Comparison of ENCODE assay signal across 9 cellular contexts in genomic region chr1:23555949-23556640, GRCh38. TPM values are rescaled to one million over a fixed set of nuclear protein-coding genes. Genes with fewer than 3 reads are reported as not detected.
DNase-seq lines count a peak whose midpoint lies in the region; ATAC-seq and TF ChIP-seq lines count a peak whose summit lies in the region.
"Had no signal": no experiment of that assay in that cellular context is flagged by ENCODE, and none has a peak within 500 bp of the region (broad histone marks: within the 10 kb centered on the region; RNA-seq: fewer than 3 reads in every experiment).

No MANE protein-coding gene starts in this region.

- no peak for ATAC-seq in GM19395 (IDR thresholded peaks at IDR 0.05; ENCODE audit: unreplicated experiment)

- H3K4me2 ChIP-seq in BLaER1: peak overlapping the region; percentile 96

- H3K9ac ChIP-seq in BLaER1: peak overlapping the region; percentile 97

- H4K20me1 ChIP-seq in BLaER1: peaks cover 29% of the 10 kb centered on the region

- no peak for TF ChIP-seq CTCF in thyroid gland (IDR thresholded peaks at IDR 0.05)

- TF ChIP-seq RAD21 in Ishikawa (IDR thresholded peaks at IDR 0.05; ENCODE audit: low read depth): no peak

- H3K27ac ChIP-seq in BLaER1: peak overlapping the region; percentile 87
- peak overlapping the region; percentile 96 to 99 (median 98) for H3K27ac ChIP-seq in thyroid gland
- H3K27ac ChIP-seq: HL-60 had no signal

- peak; percentile 94 for DNase-seq in astrocyte of the hippocampus (ENCODE audit: low read depth, low spot score)
- DNase-seq in left kidney (ENCODE audit: low read depth, low spot score): peak; percentile 76
- peak in 1 of 2 donors; percentile 43 for DNase-seq in thyroid gland
- no peak for DNase-seq in SIG-M5 (lab: John Stamatoyannopoulos, UW)
- DNase-seq in HPDE6-E6E7 (ENCODE audit: extremely low spot score): no peak

- H3K4me1 ChIP-seq in BLaER1: peaks cover 70% of the 10 kb centered on the region
- peaks cover 45 to 51% of the 10 kb centered on the region in 2 donors for H3K4me1 ChIP-seq in thyroid gland

- peak; percentile 64; the same call in 1 of the 2 replicates for TF ChIP-seq EP300 in Ishikawa (IDR thresholded peaks at IDR 0.05; ENCODE audit: borderline replicate concordance)

- intact Hi-C loops in thyroid gland (cut with DNase I): no loop called here

- H3K27me3 ChIP-seq in BLaER1 (no peaks in the 10 kb centered on the region), thyroid gland (no peaks in the 10 kb centered on the region)

- H3K9me3 ChIP-seq in BLaER1 (no peaks in the 10 kb centered on the region), thyroid gland (no peaks in the 10 kb centered on the region)

- peaks cover 26% of the 10 kb centered on the region for H3K36me3 ChIP-seq in BLaER1
- H3K36me3 ChIP-seq in thyroid gland: peaks cover 12 to 23% of the 10 kb centered on the region in 2 donors

- H3K4me3 ChIP-seq in BLaER1 (peak overlapping the region; percentile 95), thyroid gland (replicated peaks in 1 of 3) (peak overlapping the region in 2 of 3 donors; percentile 69 to 73)

- 49 to 60% methylated on average over 8 to 9 of the region's 9 CpGs for WGBS in thyroid gland, 2 donors

- no peak for TF ChIP-seq POLR2A in thyroid gland (IDR thresholded peaks at IDR 0.05)

TF ChIP-seq in Ishikawa, 13 proteins besides CTCF, POLR2A, EP300 and RAD21:
- TF ChIP-seq FOXM1 (IDR thresholded peaks at IDR 0.05; ENCODE audit: borderline replicate concordance, low read depth): 0 out of 2 replicates have a peak, but pooled peaks have one; percentile 42
- TF ChIP-seq CEBPB (IDR thresholded peaks at IDR 0.05): no peak
- no peak for TF ChIP-seq EGR1 (IDR thresholded peaks at IDR 0.05)
- TF ChIP-seq ZBTB7A (IDR thresholded peaks at IDR 0.05; ENCODE audit: low read depth): no peak
- TF ChIP-seq CREB1 (IDR thresholded peaks at IDR 0.05; ENCODE audit: low read depth): no peak
- TF ChIP-seq TAF1 (IDR thresholded peaks at IDR 0.05; ENCODE audit: low read depth): no peak
- TF ChIP-seq NFIC (IDR thresholded peaks at IDR 0.05): peak; percentile 79
- TF ChIP-seq REST (IDR thresholded peaks at IDR 0.05; ENCODE audit: low read depth): 0 out of 2 replicates have a peak, but pooled peaks have one; percentile 32
- peak; percentile 39; the same call in 1 of the 2 replicates for TF ChIP-seq TEAD4 (IDR thresholded peaks at IDR 0.05)
- peak; percentile 89 for TF ChIP-seq TCF12 (IDR thresholded peaks at IDR 0.05; ENCODE audit: low read depth)

RNA-seq across cellular contexts. Expression of gene ID3, which starts 3.2 kb away (rescaled TPM):
- total RNA-seq in thyroid gland: 100 to 1,000 TPM; 279 to 388 (median 343) TPM

RNA-seq across cellular contexts. Expression of gene E2F2, which starts 25.1 kb away (rescaled TPM):
- total RNA-seq in thyroid gland: under 1 TPM in 3 of 4 donors, not detected in 1; 0.10 to 0.27 (median 0.17) TPM

Comparison
In these comparisons a context has a peak if more than half of its experiments do, and no peak if none do; other contexts are left out.
1. DNase-seq: peak in astrocyte of the hippocampus (single experiment) and left kidney (single experiment); none in SIG-M5 (single experiment) and HPDE6-E6E7 (single experiment).